11 cellular contexts compared by ENCODE assay signal in genomic region chr18:76983613-76984051, GRCh38.
A peak's percentile ranks its signal among the peaks of the same experiment; 100 is the strongest.
DNase-seq lines count a peak whose midpoint lies in the region; ATAC-seq and TF ChIP-seq lines count a peak whose summit lies in the region.
"Had no signal": no experiment of that assay in that cellular context is flagged by ENCODE, and none has a peak within 500 bp of the region (broad histone marks: within the 10 kb centered on the region; RNA-seq: fewer than 3 reads in every experiment).

No MANE protein-coding gene starts in this region.

- peaks cover 3% of the 10 kb centered on the region for H3K4me1 ChIP-seq in lower lobe of right lung

- no peaks in the 10 kb centered on the region for H3K9me3 ChIP-seq in lower lobe of right lung
- H3K9me3 ChIP-seq: esophagus muscularis mucosa had no signal

- no peaks in the 10 kb centered on the region for H3K36me3 Mint-ChIP-seq in activated CD8-positive, alpha-beta T cell treated with anti-CD3 and anti-CD28 coated beads for 36 hours (ENCODE audit: low read depth)
- H3K36me3 Mint-ChIP-seq in immature natural killer cell: peaks cover 10 to 21% (median 14%) of the 10 kb centered on the region in 3 donors

- POLR2A ChIA-PET in activated CD8-positive, alpha-beta T cell treated with anti-CD3 and anti-CD28 coated beads for 36 hours (lab: Charles Lee): interaction anchor here (1.2 kb wide), 2 partner anchors 23 to 24 kb away, joined by 3 to 4 read pairs; no protein-coding TSS in a partner anchor

- H3K4me1 Mint-ChIP-seq in activated CD8-positive, alpha-beta T cell treated with anti-CD3 and anti-CD28 coated beads for 36 hours (ENCODE audit: low read depth): peaks cover 6% of the 10 kb centered on the region
- peaks cover 8% of the 10 kb centered on the region in 2 donors for H3K4me1 Mint-ChIP-seq in immature natural killer cell

- CTCF ChIA-PET in activated CD8-positive, alpha-beta T cell treated with anti-CD3 and anti-CD28 coated beads for 36 hours (lab: Charles Lee): interaction anchor here (0.6 to 5.0 kb wide), 33 partner anchors 9 to 667 kb away, joined by 3 to 88 read pairs (median 4); no protein-coding TSS in a partner anchor

- no peaks in the 10 kb centered on the region for H3K9me3 Mint-ChIP-seq in activated CD8-positive, alpha-beta T cell treated with anti-CD3 and anti-CD28 coated beads for 36 hours
- no peaks in the 10 kb centered on the region for H3K9me3 Mint-ChIP-seq in immature natural killer cell
- H3K9me3 Mint-ChIP-seq: activated CD4-positive, alpha-beta T cell treated with anti-CD3 and anti-CD28 coated beads, Interleukin-2, amount 10 ng/mL, durations not matched to agents 7 days and 5 days; mesothelial cell of epicardium had no signal

- no peaks in the 10 kb centered on the region for H3K27me3 Mint-ChIP-seq in activated CD8-positive, alpha-beta T cell treated with anti-CD3 and anti-CD28 coated beads for 36 hours
- peaks cover 2 to 13% (median 7%) of the 10 kb centered on the region in 3 donors for H3K27me3 Mint-ChIP-seq in immature natural killer cell (ENCODE audit: low read depth in 3 of 3)
- H3K27me3 Mint-ChIP-seq: activated CD4-positive, alpha-beta T cell treated with anti-CD3 and anti-CD28 coated beads, Interleukin-2, amount 10 ng/mL, durations not matched to agents 7 days and 5 days had no signal

- H3K36me3 ChIP-seq in lower lobe of right lung: no peaks in the 10 kb centered on the region

- H3K27me3 ChIP-seq in lower lobe of right lung (ENCODE audit: low read depth): no peaks in the 10 kb centered on the region
- H3K27me3 ChIP-seq: esophagus muscularis mucosa had no signal

- H3K27ac ChIP-seq in 22Rv1 (no peak overlapping the region), lower lobe of right lung (no peak overlapping the region)
- H3K27ac ChIP-seq: esophagus muscularis mucosa had no signal

- TF ChIP-seq CTCF in 22Rv1 (IDR thresholded peaks at IDR 0.05) (peak; percentile 64), lower lobe of right lung (IDR thresholded peaks at IDR 0.05) (no peak)
- TF ChIP-seq CTCF in activated CD8-positive, alpha-beta T cell treated with anti-CD3 and anti-CD28 coated beads for 36 hours (IDR thresholded peaks at IDR 0.05): no peak

- intact Hi-C loops in activated CD8-positive, alpha-beta T cell treated with anti-CD3 and anti-CD28 coated beads for 36 hours (cut with micrococcal nuclease): loop anchor here (2.0 to 5.0 kb wide), 2 partner anchors 106 to 181 kb away; no protein-coding TSS in a partner anchor
- intact Hi-C loops in lower lobe of right lung (cut with DNase I): no loop called here

- no peak overlapping the region for H3K4me3 ChIP-seq in lower lobe of right lung
- H3K4me3 ChIP-seq: esophagus muscularis mucosa had no signal

- DNase-seq in activated CD8-positive, alpha-beta T cell treated with anti-CD3 and anti-CD28 coated beads for 36 hours: no peak
- DNase-seq in lower lobe of right lung (peak; percentile 23), COLO829 (ENCODE audit: low spot score) (no peak), iPS-NIHi7 (ENCODE audit: extremely low spot score) (no peak), NCI-H187 treated with DMSO at 0.1 percent for 48 hours (lab: John Stamatoyannopoulos, UW) (no peak), immature natural killer cell (no peak)

- no peak overlapping the region for H3K27ac Mint-ChIP-seq in activated CD8-positive, alpha-beta T cell treated with anti-CD3 and anti-CD28 coated beads for 36 hours
- H3K27ac Mint-ChIP-seq in immature natural killer cell: peak overlapping the region in 1 of 6 donors; percentile 16
- H3K27ac Mint-ChIP-seq: activated CD4-positive, alpha-beta T cell treated with anti-CD3 and anti-CD28 coated beads, Interleukin-2, amount 10 ng/mL, durations not matched to agents 7 days and 5 days; mesothelial cell of epicardium had no signal

- ATAC-seq in GM21717 (IDR thresholded peaks at IDR 0.05; ENCODE audit: unreplicated experiment) (peak; percentile 1), lower lobe of right lung (peak in 1 of 2 donors; percentile 16)
- peak; percentile 9 for ATAC-seq in activated CD8-positive, alpha-beta T cell treated with anti-CD3 and anti-CD28 coated beads for 36 hours

- no peak overlapping the region for H3K4me3 Mint-ChIP-seq in activated CD8-positive, alpha-beta T cell treated with anti-CD3 and anti-CD28 coated beads for 36 hours
- no peak overlapping the region for H3K4me3 Mint-ChIP-seq in immature natural killer cell
- H3K4me3 Mint-ChIP-seq: activated CD4-positive, alpha-beta T cell treated with anti-CD3 and anti-CD28 coated beads, Interleukin-2, amount 10 ng/mL, durations not matched to agents 7 days and 5 days had no signal
